In genomic region chr16:50369133-50369804, GRCh38 we compare ENCODE assay signal across 8 cellular contexts. TPM values are rescaled to one million over a fixed set of nuclear protein-coding genes. Genes with fewer than 3 reads are reported as not detected.
DNase-seq lines count a peak whose midpoint lies in the region; ATAC-seq and TF ChIP-seq lines count a peak whose summit lies in the region.

No MANE protein-coding gene starts in this region.

- TF ChIP-seq POLR2A in stomach (IDR thresholded peaks at IDR 0.05), result no peak

- H3K36me3 ChIP-seq in hepatocyte (replicated peaks; ENCODE audit: insufficient read depth, low read depth) (no peaks in the 10 kb centered on the region), stomach (peaks cover 2 to 21% (median 14%) of the 10 kb centered on the region in 4 donors)

- H3K4me3 ChIP-seq in hepatocyte (peak overlapping the region; percentile 31), stomach (peak overlapping the region; percentile 42 to 100 (median 98))

- H3K9me2 ChIP-seq in hepatocyte (replicated peaks; ENCODE audit: insufficient read depth), result no peaks in the 10 kb centered on the region

- no peak for ATAC-seq in T-helper 17 cell
- no peak for ATAC-seq in GM18861 (IDR thresholded peaks at IDR 0.05; ENCODE audit: unreplicated experiment)
- no peak for ATAC-seq in foreskin keratinocyte

- DNase-seq in NCI-H2227 treated with DMSO at 0.1 percent for 48 hours (lab: John Stamatoyannopoulos, UW) (peak; percentile 83), NCI-H2227 (lab: John Stamatoyannopoulos, UW; ENCODE audit: unreplicated experiment) (no peak), T-helper 17 cell (no peak), hepatocyte (ENCODE audit: low spot score) (no peak), stomach (no peak), HuH-7.5 (ENCODE audit: low spot score) (no peak), foreskin keratinocyte (no peak)

- peaks cover 11% of the 10 kb centered on the region for H3K27me3 Mint-ChIP-seq in T-helper 17 cell

- H3K4me1 ChIP-seq in hepatocyte (ENCODE audit: insufficient read depth), result peaks cover 10% of the 10 kb centered on the region
- peaks cover 20 to 51% (median 42%) of the 10 kb centered on the region in 4 donors for H3K4me1 ChIP-seq in stomach
- H3K4me1 ChIP-seq in foreskin keratinocyte, result peaks cover 14% of the 10 kb centered on the region

- H3K4me1 Mint-ChIP-seq in T-helper 17 cell, result peaks cover 47% of the 10 kb centered on the region

- TF ChIP-seq CTCF in hepatocyte (IDR thresholded peaks at IDR 0.05; ENCODE audit: poor library complexity) (no peak), stomach (IDR thresholded peaks at IDR 0.05) (peak in 1 of 7 experiments; percentile 16), foreskin keratinocyte (conservative IDR thresholded peaks at IDR 0.05) (no peak)

- no peak for TF ChIP-seq EP300 in stomach (IDR thresholded peaks at IDR 0.05)

- H4K20me1 ChIP-seq in hepatocyte (ENCODE audit: insufficient read depth, poor library complexity, severe bottlenecking), result peaks cover 12% of the 10 kb centered on the region

- peak overlapping the region; percentile 51 for H3K27ac ChIP-seq in hepatocyte
- peak overlapping the region in 4 of 5 donors; percentile 58 to 87 (median 72) for H3K27ac ChIP-seq in stomach
- H3K27ac ChIP-seq in foreskin keratinocyte, result no peak overlapping the region

- peak overlapping the region; percentile 93 for H3K27ac Mint-ChIP-seq in T-helper 17 cell

- peak overlapping the region; percentile 97 for H3K4me3 Mint-ChIP-seq in T-helper 17 cell

- H3K27me3 ChIP-seq in hepatocyte (no peaks in the 10 kb centered on the region), stomach (no peaks in the 10 kb centered on the region), foreskin keratinocyte (no peaks in the 10 kb centered on the region)

- 11% methylated on average over 3 of the region's 7 CpGs for WGBS in hepatocyte (ENCODE audit: low lambda C conversion rate, missing lambda C conversion rate)
- WGBS in stomach, 5 donors, result 9 to 24% (median 13%) methylated on average over 5 to 7 of the region's 7 CpGs

- peaks cover 40% of the 10 kb centered on the region for H3K79me2 ChIP-seq in hepatocyte

- H3K36me3 Mint-ChIP-seq in T-helper 17 cell (ENCODE audit: low read depth), result peaks cover 7% of the 10 kb centered on the region

- H3K4me2 ChIP-seq in hepatocyte, result peak overlapping the region; percentile 82

- H3K9me3 ChIP-seq in T-helper 17 cell (ENCODE audit: control insufficient read depth, low read length, poor library complexity, severe bottlenecking), result no peaks in the 10 kb centered on the region
- no peaks in the 10 kb centered on the region for H3K9me3 ChIP-seq in hepatocyte (ENCODE audit: low read depth)
- H3K9me3 ChIP-seq in stomach, result no peaks in the 10 kb centered on the region

- intact Hi-C loops in stomach (cut with DNase I; ENCODE audit: low total_unique reads), result no loop called here

- peak overlapping the region; percentile 89 for H2AFZ ChIP-seq in hepatocyte

RNA-seq across cellular contexts. Expression of gene BRD7, which starts 0.5 kb away (rescaled TPM):
- total RNA-seq in T-helper 17 cell (10 to 100 TPM; 74.2 to 83.4 TPM), hepatocyte (51.3 and 53.7 TPM in 2 replicates), stomach (10 to 100 TPM in 4 of 5 donors, 1 to 10 TPM in 1; 9.3 to 71.8 (median 25.0) TPM), foreskin keratinocyte (71.0 and 78.8 TPM in 2 replicates)
- polyA plus RNA-seq in hepatocyte (51.2 and 58.4 TPM in 2 replicates), stomach (10 to 100 TPM; 35.0 to 65.8 (median 52.3) TPM), foreskin keratinocyte (48.7 and 58.9 TPM in 2 replicates)
